ENCODE assay signal across 25 cellular contexts in genomic region chr17:83159204-83160049, GRCh38.
DNase-seq lines count a peak whose midpoint lies in the region; ATAC-seq, FAIRE-seq and TF ChIP-seq lines count a peak whose summit lies in the region.
"Had no signal": no experiment of that assay in that cellular context is flagged by ENCODE, and none has a peak within 500 bp of the region (broad histone marks: within the 10 kb centered on the region; RNA-seq: fewer than 3 reads in every experiment).

No MANE protein-coding gene starts in this region.

- H2BK12ac ChIP-seq in neuronal stem cell (ENCODE audit: low read length) = peak overlapping the region; percentile 41

- no peak overlapping the region for H3K23ac ChIP-seq in neuronal stem cell (ENCODE audit: low read depth, low read length, poor library complexity)

- no peak overlapping the region for H2BK5ac ChIP-seq in neuronal stem cell (ENCODE audit: low read length)

- H3K4me2 ChIP-seq in A549 (no peak overlapping the region), neuronal stem cell (ENCODE audit: insufficient read depth, low read length, poor library complexity, severe bottlenecking) (no peak overlapping the region)
- H3K4me2 ChIP-seq: KMS-11 had no signal

- intact Hi-C loops in dendritic cell treated with granulocyte-macrophage colony-stimulating factor and Interleukin-4, amounts not matched to agents 40 ng/mL and 50 ng/mL, for 4 days (cut with micrococcal nuclease) = no loop called here
- intact Hi-C loops in activated T-helper 2 cell treated with anti-CD3 and anti-CD28 coated beads, Interferon-gamma antibody, Interleukin-2, Interleukin-4, amounts not matched to agents 10 μg/mL and 5 μg/mL and 100 μg/mL, durations not matched to agents 14 hours and 24 hours and 36 hours (cut with micrococcal nuclease) = no loop called here

- H3K4me1 ChIP-seq in A549 (no peaks in the 10 kb centered on the region), RWPE2 (ENCODE audit: insufficient read depth, poor library complexity, severe bottlenecking) (peaks cover 3% of the 10 kb centered on the region), neuronal stem cell (ENCODE audit: control insufficient read depth in 2 of 2, insufficient read depth in 1 of 2, low read depth in 1 of 2, low read length in 2 of 2) (no peaks in the 10 kb centered on the region), gastroesophageal sphincter (peaks cover 0 to 12% (median 0%) of the 10 kb centered on the region in 3 donors)
- no peaks in the 10 kb centered on the region for H3K4me1 ChIP-seq in CD8-positive, alpha-beta memory T cell (ENCODE audit: insufficient read depth, low read length)
- H3K4me1 ChIP-seq: BE2C had no signal

- POLR2A ChIA-PET in A549 (lab: Yijun Ruan, JAX) = no interaction called here
- POLR2A ChIA-PET in CD8-positive, alpha-beta memory T cell (lab: Charles Lee) = interaction anchor here (0.5 kb wide), 1 partner anchor 712 kb away, joined by 3 read pairs; no protein-coding TSS in a partner anchor

- TF ChIP-seq POLR2A in A549 (IDR thresholded peaks at IDR 0.05; ENCODE audit: low read length) = no peak
- no peak for TF ChIP-seq POLR2A in gastroesophageal sphincter (IDR thresholded peaks at IDR 0.05)

- no peak for ATAC-seq in A549
- no peak for ATAC-seq in RWPE2 (ENCODE audit: low read depth)
- ATAC-seq in gastroesophageal sphincter = no peak

- no peak overlapping the region for H2AFZ ChIP-seq in neuronal stem cell (ENCODE audit: low read length)
- H2AFZ ChIP-seq: GM23248 had no signal

- H2BK120ac ChIP-seq in neuronal stem cell (ENCODE audit: low read depth, low read length) = no peak overlapping the region

- H3K4me3 ChIP-seq in A549 (no peak overlapping the region), RWPE2 (ENCODE audit: severe bottlenecking) (no peak overlapping the region), neuronal stem cell (ENCODE audit: low read length in 2 of 2) (no peak overlapping the region), gastroesophageal sphincter (no peak overlapping the region)
- H3K4me3 ChIP-seq in CD8-positive, alpha-beta memory T cell (ENCODE audit: low read length) = no peak overlapping the region
- H3K4me3 ChIP-seq: GM23248, SJCRH30 had no signal

- no peaks in the 10 kb centered on the region for H3K9me3 Mint-ChIP-seq in dendritic cell treated with granulocyte-macrophage colony-stimulating factor and Interleukin-4, amounts not matched to agents 40 ng/mL and 50 ng/mL, for 4 days
- H3K9me3 Mint-ChIP-seq in activated T-helper 2 cell treated with anti-CD3 and anti-CD28 coated beads, Interferon-gamma antibody, Interleukin-2, Interleukin-4, amounts not matched to agents 10 μg/mL and 5 μg/mL and 100 μg/mL, durations not matched to agents 14 hours and 24 hours and 36 hours = no peaks in the 10 kb centered on the region
- no peaks in the 10 kb centered on the region for H3K9me3 Mint-ChIP-seq in CD8-positive, alpha-beta memory T cell
- H3K9me3 Mint-ChIP-seq: HFFc6 had no signal

- TF ChIP-seq EP300 in A549 (IDR thresholded peaks at IDR 0.05) (no peak), gastroesophageal sphincter (IDR thresholded peaks at IDR 0.05) (no peak)

- H3K36me3 ChIP-seq in RWPE2 (ENCODE audit: low read depth) (no peaks in the 10 kb centered on the region), neuronal stem cell (replicated peaks in 1 of 2; ENCODE audit: control insufficient read depth in 2 of 2, insufficient read depth in 2 of 2, low read length in 2 of 2) (no peaks in the 10 kb centered on the region), gastroesophageal sphincter (no peaks in the 10 kb centered on the region)
- H3K36me3 ChIP-seq in CD8-positive, alpha-beta memory T cell (ENCODE audit: insufficient read depth, low read length) = no peaks in the 10 kb centered on the region
- H3K36me3 ChIP-seq: BE2C, SJCRH30 had no signal

- H3K36me3 Mint-ChIP-seq in dendritic cell treated with granulocyte-macrophage colony-stimulating factor and Interleukin-4, amounts not matched to agents 40 ng/mL and 50 ng/mL, for 4 days (ENCODE audit: low read depth) = no peaks in the 10 kb centered on the region
- no peaks in the 10 kb centered on the region for H3K36me3 Mint-ChIP-seq in activated T-helper 2 cell treated with anti-CD3 and anti-CD28 coated beads, Interferon-gamma antibody, Interleukin-2, Interleukin-4, amounts not matched to agents 10 μg/mL and 5 μg/mL and 100 μg/mL, durations not matched to agents 14 hours and 24 hours and 36 hours (ENCODE audit: low read depth)
- no peaks in the 10 kb centered on the region for H3K36me3 Mint-ChIP-seq in CD8-positive, alpha-beta memory T cell

- no peak overlapping the region for H3K4me3 Mint-ChIP-seq in dendritic cell treated with granulocyte-macrophage colony-stimulating factor and Interleukin-4, amounts not matched to agents 40 ng/mL and 50 ng/mL, for 4 days
- no peak overlapping the region for H3K4me3 Mint-ChIP-seq in activated T-helper 2 cell treated with anti-CD3 and anti-CD28 coated beads, Interferon-gamma antibody, Interleukin-2, Interleukin-4, amounts not matched to agents 10 μg/mL and 5 μg/mL and 100 μg/mL, durations not matched to agents 14 hours and 24 hours and 36 hours (ENCODE audit: low read depth)
- H3K4me3 Mint-ChIP-seq in CD8-positive, alpha-beta memory T cell = no peak overlapping the region
- H3K4me3 Mint-ChIP-seq: H9, HFFc6 had no signal

- no peak overlapping the region for H3K27ac ChIP-seq in A549
- no peak overlapping the region for H3K27ac ChIP-seq in RWPE2 (ENCODE audit: poor library complexity, severe bottlenecking)
- H3K27ac ChIP-seq in neuronal stem cell (replicated peaks; ENCODE audit: low read length) = no peak overlapping the region
- H3K27ac ChIP-seq in gastroesophageal sphincter = no peak overlapping the region
- no peak overlapping the region for H3K27ac ChIP-seq in CD8-positive, alpha-beta memory T cell (ENCODE audit: low read depth, low read length)
- H3K27ac ChIP-seq: GM23248, KMS-11, RWPE1, SJCRH30 had no signal

- no peak for FAIRE-seq in A549 (lab: Jason Lieb, UNC)
- FAIRE-seq: A204.1, GM12891 had no signal

- no peak for TF ChIP-seq CTCF in A549 (IDR thresholded peaks at IDR 0.05)
- TF ChIP-seq CTCF in RWPE2 (IDR thresholded peaks at IDR 0.05; ENCODE audit: poor library complexity, severe bottlenecking) = no peak
- no peak for TF ChIP-seq CTCF in gastroesophageal sphincter (IDR thresholded peaks at IDR 0.05)

- no peak for TF ChIP-seq RAD21 in A549 (conservative IDR thresholded peaks at IDR 0.05 in 1 of 2, IDR thresholded peaks at IDR 0.05 in 1 of 2)

- 62% methylated on average over 19 of the region's 19 CpGs for WGBS in A549 (ENCODE audit: missing lambda C conversion rate)
- no CpG with 5 or more reads among the region's 19 CpGs for WGBS in neuronal stem cell (ENCODE audit: extremely low coverage in 2 of 2, insufficient read length in 2 of 2, insufficient replicate concordance in 1 of 2), 2 donors
- 87 to 93% methylated on average over 4 to 18 of the region's 19 CpGs for WGBS in gastroesophageal sphincter (ENCODE audit: low coverage in 1 of 2), 2 donors

- peaks cover 45% of the 10 kb centered on the region for H3K4me1 Mint-ChIP-seq in dendritic cell treated with granulocyte-macrophage colony-stimulating factor and Interleukin-4, amounts not matched to agents 40 ng/mL and 50 ng/mL, for 4 days (ENCODE audit: low read depth)
- peaks cover 8% of the 10 kb centered on the region for H3K4me1 Mint-ChIP-seq in activated T-helper 2 cell treated with anti-CD3 and anti-CD28 coated beads, Interferon-gamma antibody, Interleukin-2, Interleukin-4, amounts not matched to agents 10 μg/mL and 5 μg/mL and 100 μg/mL, durations not matched to agents 14 hours and 24 hours and 36 hours (ENCODE audit: low read depth)
- H3K4me1 Mint-ChIP-seq in CD8-positive, alpha-beta memory T cell = peaks cover 0 to 4% (median 0%) of the 10 kb centered on the region in 3 donors

- peak overlapping the region; percentile 43 for H3K27ac Mint-ChIP-seq in dendritic cell treated with granulocyte-macrophage colony-stimulating factor and Interleukin-4, amounts not matched to agents 40 ng/mL and 50 ng/mL, for 4 days
- no peak overlapping the region for H3K27ac Mint-ChIP-seq in activated T-helper 2 cell treated with anti-CD3 and anti-CD28 coated beads, Interferon-gamma antibody, Interleukin-2, Interleukin-4, amounts not matched to agents 10 μg/mL and 5 μg/mL and 100 μg/mL, durations not matched to agents 14 hours and 24 hours and 36 hours
- H3K27ac Mint-ChIP-seq in CD8-positive, alpha-beta memory T cell = peak overlapping the region in 1 of 8 donors; percentile 59
- H3K27ac Mint-ChIP-seq: H9, HFFc6 had no signal

- H3K9me3 ChIP-seq in A549 (no peaks in the 10 kb centered on the region), RWPE2 (ENCODE audit: severe bottlenecking) (no peaks in the 10 kb centered on the region), neuronal stem cell (replicated peaks in 1 of 2; ENCODE audit: control insufficient read depth in 2 of 2, insufficient read depth in 1 of 2, low read depth in 1 of 2, low read length in 2 of 2) (peaks cover 0 to 12% of the 10 kb centered on the region in 2 donors), gastroesophageal sphincter (no peaks in the 10 kb centered on the region)
- H3K9me3 ChIP-seq in CD8-positive, alpha-beta memory T cell (ENCODE audit: low read length) = no peaks in the 10 kb centered on the region
- H3K9me3 ChIP-seq: BE2C, SJCRH30 had no signal

- H4K91ac ChIP-seq in neuronal stem cell (ENCODE audit: low read depth, low read length, poor library complexity) = no peak overlapping the region

- no peak overlapping the region for H2BK15ac ChIP-seq in neuronal stem cell (ENCODE audit: low read length)

- H3K27me3 Mint-ChIP-seq in dendritic cell treated with granulocyte-macrophage colony-stimulating factor and Interleukin-4, amounts not matched to agents 40 ng/mL and 50 ng/mL, for 4 days = peaks cover 23% of the 10 kb centered on the region
- peaks cover 43% of the 10 kb centered on the region for H3K27me3 Mint-ChIP-seq in activated T-helper 2 cell treated with anti-CD3 and anti-CD28 coated beads, Interferon-gamma antibody, Interleukin-2, Interleukin-4, amounts not matched to agents 10 μg/mL and 5 μg/mL and 100 μg/mL, durations not matched to agents 14 hours and 24 hours and 36 hours (ENCODE audit: low read depth)
- peaks cover 6 to 40% of the 10 kb centered on the region in 2 donors for H3K27me3 Mint-ChIP-seq in CD8-positive, alpha-beta memory T cell

- peak overlapping the region; percentile 28 for H3K18ac ChIP-seq in neuronal stem cell (ENCODE audit: low read length)

- DNase-seq in A549 (ENCODE audit: low read depth in 1 of 2, low spot score in 1 of 2) = no peak
- DNase-seq in RWPE2 (ENCODE audit: low spot score) = peak; percentile 23
- no peak for DNase-seq in neuronal stem cell (ENCODE audit: low spot score)
- DNase-seq in mucosa of gallbladder (ENCODE audit: low spot score) = no peak
- DNase-seq in activated T-helper 2 cell treated with anti-CD3 and anti-CD28 coated beads, Interferon-gamma antibody, Interleukin-2, Interleukin-4, amounts not matched to agents 10 μg/mL and 5 μg/mL and 100 μg/mL, durations not matched to agents 14 hours and 24 hours and 36 hours (ENCODE audit: low spot score) = no peak
- no peak for DNase-seq in CD8-positive, alpha-beta memory T cell
- DNase-seq: BE2C, DMS 273 treated with DMSO at 0.1 percent for 48 hours, DMS79 treated with DMSO at 0.1 percent for 48 hours, GM23248, H9, HFFc6, NCI-H1092 treated with DMSO at 0.1 percent for 48 hours, NCI-H1436 treated with DMSO at 0.1 percent for 48 hours, NCI-H2029, NCI-H226, NCI-H510A treated with DMSO at 0.1 percent for 48 hours, NCI-H748 treated with DMSO at 0.1 percent for 48 hours, SJCRH30 had no signal

- H3K27me3 ChIP-seq in RWPE2 (ENCODE audit: insufficient read depth, poor library complexity, severe bottlenecking) = peaks cover 18% of the 10 kb centered on the region
- peaks cover 0 to 11% (median 0%) of the 10 kb centered on the region in 3 experiments for H3K27me3 ChIP-seq in neuronal stem cell (ENCODE audit: control insufficient read depth in 3 of 3, insufficient read depth in 3 of 3, low read depth in 1 of 3, low read length in 3 of 3)
- H3K27me3 ChIP-seq in gastroesophageal sphincter = peaks cover 3% of the 10 kb centered on the region
- peaks cover 3% of the 10 kb centered on the region for H3K27me3 ChIP-seq in CD8-positive, alpha-beta memory T cell (ENCODE audit: insufficient read depth, low read length, poor library complexity, severe bottlenecking)
- H3K27me3 ChIP-seq: BE2C, SJCRH30 had no signal

- CTCF ChIA-PET in A549 (lab: Yijun Ruan, JAX) = interaction anchor here (0.8 to 2.9 kb wide), 4 partner anchors 8 to 50 kb away, joined by 3 to 12 read pairs (median 4); no protein-coding TSS in a partner anchor
- CTCF ChIA-PET in CD8-positive, alpha-beta memory T cell (lab: Charles Lee) = no interaction called here

- H3K9ac ChIP-seq in neuronal stem cell (ENCODE audit: low read depth, low read length, poor library complexity) = no peak overlapping the region
- H3K9ac ChIP-seq: GM23248, KMS-11 had no signal

- no peaks in the 10 kb centered on the region for H3K79me1 ChIP-seq in neuronal stem cell (ENCODE audit: low read depth, low read length)

- H4K8ac ChIP-seq in neuronal stem cell (ENCODE audit: low read depth, low read length) = no peak overlapping the region

- H3K4ac ChIP-seq in neuronal stem cell (ENCODE audit: low read length) = no peak overlapping the region

- H3K14ac ChIP-seq in neuronal stem cell (ENCODE audit: low read length) = no peak overlapping the region

- no peak overlapping the region for H2AK5ac ChIP-seq in neuronal stem cell (ENCODE audit: low read depth, low read length)
